ENCODE assay signal across 8 cellular contexts in the genomic region with DNA sequence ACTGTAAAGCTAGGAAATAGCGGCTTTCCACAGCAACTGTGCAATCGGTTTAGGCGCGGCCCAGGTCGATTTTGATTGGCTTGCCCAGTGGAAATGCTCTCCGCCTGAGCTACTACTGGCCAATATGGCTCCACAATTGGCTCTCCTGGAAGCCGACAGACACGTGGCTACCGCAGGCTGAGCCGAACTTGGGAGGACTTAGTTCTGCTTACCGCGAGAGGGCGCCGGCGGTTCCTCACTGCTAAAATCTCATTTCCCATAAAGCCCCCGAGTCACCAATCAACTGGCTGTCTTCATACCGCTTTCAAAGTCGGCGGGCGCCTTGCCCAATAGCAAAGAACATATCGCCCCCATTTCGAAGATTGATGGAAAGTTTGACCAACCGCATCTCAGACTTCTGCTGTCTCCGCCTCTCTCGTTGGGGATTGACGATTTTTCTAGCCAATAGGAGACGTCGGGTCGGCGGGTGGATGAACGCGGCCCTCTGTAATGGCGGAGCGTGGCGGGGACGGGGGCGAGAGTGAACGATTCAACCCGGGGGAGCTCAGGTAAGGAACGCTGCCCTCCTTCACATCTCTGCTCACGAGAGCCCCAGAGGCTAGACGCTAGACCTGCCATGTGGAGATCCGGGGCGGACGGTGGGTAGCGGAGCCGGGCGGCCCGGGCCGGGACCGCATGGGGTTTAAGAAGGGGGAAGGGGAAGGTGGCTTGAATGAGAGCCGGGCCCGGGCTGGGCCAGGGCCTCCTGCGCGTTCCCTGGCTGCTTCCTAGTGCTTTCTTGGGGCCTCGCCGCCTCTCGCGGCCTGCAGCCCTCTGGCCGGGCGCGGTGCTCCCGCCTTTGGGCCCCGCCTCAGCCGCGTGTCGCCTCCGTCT. TPM values are rescaled to one million over a fixed set of nuclear protein-coding genes. Genes with fewer than 3 reads are reported as not detected.
A peak's percentile ranks its signal among the peaks of the same experiment; 100 is the strongest.
DNase-seq lines count a peak whose midpoint lies in the region; TF ChIP-seq lines count a peak whose summit lies in the region.

Gene TCERG1, plus strand, starts transcription at position 473 of the 873 bp plus-strand sequence. Its CDS starts 17 bp downstream, at position 490.

- TF ChIP-seq POLR2A in Raji (IDR thresholded peaks at IDR 0.05; ENCODE audit: insufficient read depth, low read depth, low read length) (peak; percentile 78), stomach (IDR thresholded peaks at IDR 0.05) (peak in 1 of 4 donors; percentile 23)

- no peaks in the 10 kb centered on the region for H3K36me3 ChIP-seq in stomach

- no peak for TF ChIP-seq EP300 in stomach (IDR thresholded peaks at IDR 0.05)

- intact Hi-C loops in stomach (cut with DNase I; ENCODE audit: low total_unique reads): no loop called here

- peak within 1 kb of the TSS; percentile 99 for H3K27ac Mint-ChIP-seq in nephron progenitor cell

- peak within 1 kb of the TSS; percentile 95 for H3K4me3 Mint-ChIP-seq in nephron progenitor cell

- peaks cover 6% of the 10 kb centered on the region for H3K27me3 Mint-ChIP-seq in nephron progenitor cell (ENCODE audit: low read depth, poor library complexity)

- peaks cover 28% of the 10 kb centered on the region for H3K4me1 Mint-ChIP-seq in nephron progenitor cell

- peak within 1 kb of the TSS; percentile 90 to 96 (median 93) for H3K27ac ChIP-seq in stomach

- H3K36me3 Mint-ChIP-seq in nephron progenitor cell (ENCODE audit: low read depth): peaks cover 5% of the 10 kb centered on the region

- no peaks in the 10 kb centered on the region for H3K9me3 ChIP-seq in stomach

- WGBS in stomach, 5 donors: 0 to 1% (median 1%) methylated on average over 54 to 68 of the region's 68 CpGs

- peak; percentile 67 for TF ChIP-seq CTCF in fibroblast of the aortic adventitia (IDR thresholded peaks at IDR 0.05; ENCODE audit: insufficient read depth, low read length)
- peak; percentile 56 for TF ChIP-seq CTCF in nephron progenitor cell (IDR thresholded peaks at IDR 0.05)
- peak in 5 of 7 experiments; percentile 48 to 94 (median 75) for TF ChIP-seq CTCF in stomach (IDR thresholded peaks at IDR 0.05)

- DNase-seq in ELF-1 (ENCODE audit: low read depth, low spot score): peak; percentile 100
- peak; percentile 99 for DNase-seq in H4 (ENCODE audit: low spot score)
- peak; percentile 100 for DNase-seq in LoVo (ENCODE audit: low spot score)
- DNase-seq in activated effector memory CD4-positive, alpha-beta T cell treated with Interleukin-2 at 50 U/mL for 16 hours: peak; percentile 96
- peak; percentile 100 for DNase-seq in fibroblast of the aortic adventitia (ENCODE audit: low read depth)
- peak; percentile 97 for DNase-seq in nephron progenitor cell
- peak; percentile 100 for DNase-seq in stomach

- no peaks in the 10 kb centered on the region for H3K9me3 Mint-ChIP-seq in nephron progenitor cell

- no peaks in the 10 kb centered on the region for H3K27me3 ChIP-seq in stomach

- peak within 1 kb of the TSS; percentile 92 for H3K4me3 ChIP-seq in fibroblast of the aortic adventitia (ENCODE audit: low read depth, low read length)
- peak within 1 kb of the TSS; percentile 94 to 100 (median 98) for H3K4me3 ChIP-seq in stomach

- H3K4me1 ChIP-seq in stomach: peaks cover 9 to 48% (median 37%) of the 10 kb centered on the region in 4 donors

RNA-seq across cellular contexts. Expression of gene TCERG1, which starts in this region (rescaled TPM):
- 32.9 and 59.6 TPM in 2 replicates for total RNA-seq in H4 (2014; rRNA removed; shearing (Covaris generic))
- total RNA-seq in fibroblast of the aortic adventitia (ENCODE audit: low replicate concordance): 58.7 and 66.4 TPM in 2 replicates
- 100 to 1,000 TPM in 2 of 5 donors, 10 to 100 TPM in 3; 49.0 to 120 (median 73.2) TPM for total RNA-seq in stomach
- polyA plus RNA-seq in stomach: 10 to 100 TPM in 2 of 3 donors, 1 to 10 TPM in 1; 9.9 to 34.7 (median 11.6) TPM

Comparison
In these comparisons a context has a peak if more than half of its experiments do, and no peak if none do; other contexts are left out.
1. Peak in every context shown above with its lines: DNase-seq, H3K4me3 ChIP-seq and H3K27ac ChIP-seq.